ENCODE assay signal across 8 cellular contexts in the genomic region with DNA sequence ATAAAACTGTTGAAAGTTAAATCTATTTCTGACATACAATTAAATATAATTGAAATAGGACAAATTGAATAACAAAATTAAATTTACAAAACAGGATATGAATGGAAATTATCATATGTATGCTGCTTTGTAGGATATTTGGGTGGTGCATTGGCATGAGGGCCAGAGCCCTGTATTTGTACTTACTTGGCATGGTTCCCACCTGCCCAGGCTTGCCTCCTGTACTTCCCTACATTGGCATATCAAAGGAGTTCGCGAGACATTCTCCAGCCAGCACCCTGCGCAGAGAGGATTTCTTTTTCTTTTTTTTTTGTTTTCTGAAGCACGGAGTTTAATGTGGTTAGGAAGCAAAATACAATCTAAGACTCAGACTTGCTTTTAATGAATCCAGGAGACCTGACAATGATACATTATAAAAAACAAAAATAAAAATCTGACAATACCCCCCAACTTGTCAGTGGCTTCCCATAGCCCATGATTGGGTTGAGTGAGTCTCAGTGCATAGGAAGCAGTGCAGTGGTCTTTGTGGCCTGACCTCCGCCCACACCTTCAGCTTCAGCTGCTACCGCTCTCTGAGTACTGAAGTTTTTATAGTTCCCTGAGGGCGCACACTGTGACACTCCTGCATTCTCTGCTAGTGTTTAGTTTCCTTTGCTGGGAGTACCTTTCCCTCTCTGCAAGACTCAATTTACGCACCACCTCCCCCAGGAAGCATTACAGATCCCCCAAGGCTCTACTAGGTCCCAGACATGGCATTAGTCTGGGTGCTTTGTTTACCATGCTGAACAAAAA.
DNase-seq lines count a peak whose midpoint lies in the region; ATAC-seq lines count a peak whose summit lies in the region.

No MANE protein-coding gene starts in this region.

- no peaks in the 10 kb centered on the region for H3K27me3 ChIP-seq in CD4-positive, CD25-positive, alpha-beta regulatory T cell (ENCODE audit: control insufficient read depth, insufficient read depth, low read length)

- peaks cover 41% of the 10 kb centered on the region for H3K36me3 Mint-ChIP-seq in CD4-positive, CD25-positive, alpha-beta regulatory T cell
- H3K36me3 Mint-ChIP-seq in central memory CD8-positive, alpha-beta T cell (ENCODE audit: insufficient read depth), result peaks cover 18% of the 10 kb centered on the region

- H3K4me1 Mint-ChIP-seq in CD4-positive, CD25-positive, alpha-beta regulatory T cell, result peaks cover 29 to 52% (median 38%) of the 10 kb centered on the region in 4 donors
- H3K4me1 Mint-ChIP-seq in central memory CD8-positive, alpha-beta T cell, result peaks cover 44% of the 10 kb centered on the region

- no peak overlapping the region for H3K27ac ChIP-seq in CD4-positive, CD25-positive, alpha-beta regulatory T cell (ENCODE audit: insufficient read depth, low read length, poor library complexity, severe bottlenecking)

- no peak for ATAC-seq in CD4-positive, CD25-positive, alpha-beta regulatory T cell (ENCODE audit: low read depth in 2 of 2)
- ATAC-seq in GM19351 (IDR thresholded peaks at IDR 0.05; ENCODE audit: unreplicated experiment), result peak; percentile 77
- ATAC-seq in HG03354 (IDR thresholded peaks at IDR 0.05; ENCODE audit: poor library complexity, severe bottlenecking, unreplicated experiment), result peak; percentile 68
- ATAC-seq in central memory CD8-positive, alpha-beta T cell (replicated peaks; ENCODE audit: extremely low read depth, poor library complexity, severe bottlenecking), result peak; percentile 14
- ATAC-seq in HG02970 (IDR thresholded peaks at IDR 0.05; ENCODE audit: low FRiP score, unreplicated experiment), result no peak

- H3K36me3 ChIP-seq in CD4-positive, CD25-positive, alpha-beta regulatory T cell (ENCODE audit: control insufficient read depth, insufficient read depth, low read length), result peaks cover 17% of the 10 kb centered on the region

- peak in 1 of 3 donors; percentile 17 for DNase-seq in CD4-positive, CD25-positive, alpha-beta regulatory T cell
- DNase-seq in central memory CD8-positive, alpha-beta T cell (ENCODE audit: low spot score in 2 of 2), result no peak
- DNase-seq in NCI-H524 treated with DMSO at 0.1 percent for 48 hours (lab: John Stamatoyannopoulos, UW) (no peak), GDM1 (lab: John Stamatoyannopoulos, UW) (no peak), COLO668 (lab: John Stamatoyannopoulos, UW; ENCODE audit: unreplicated experiment) (no peak)

- H3K9me3 Mint-ChIP-seq in CD4-positive, CD25-positive, alpha-beta regulatory T cell, result peaks cover 0 to 1% (median 0%) of the 10 kb centered on the region in 7 donors
- no peaks in the 10 kb centered on the region for H3K9me3 Mint-ChIP-seq in central memory CD8-positive, alpha-beta T cell

- no peak overlapping the region for H3K4me3 Mint-ChIP-seq in CD4-positive, CD25-positive, alpha-beta regulatory T cell
- no peak overlapping the region for H3K4me3 Mint-ChIP-seq in central memory CD8-positive, alpha-beta T cell

- no peaks in the 10 kb centered on the region for H3K9me3 ChIP-seq in CD4-positive, CD25-positive, alpha-beta regulatory T cell (ENCODE audit: control insufficient read depth in 2 of 2, low read length in 2 of 2)

- H3K27ac Mint-ChIP-seq in CD4-positive, CD25-positive, alpha-beta regulatory T cell, result peak overlapping the region; percentile 19 to 80 (median 30)
- no peak overlapping the region for H3K27ac Mint-ChIP-seq in central memory CD8-positive, alpha-beta T cell (ENCODE audit: low read depth)

- no peak overlapping the region for H3K4me3 ChIP-seq in CD4-positive, CD25-positive, alpha-beta regulatory T cell (ENCODE audit: low read depth, low read length)

- H3K27me3 Mint-ChIP-seq in CD4-positive, CD25-positive, alpha-beta regulatory T cell, result no peaks in the 10 kb centered on the region
- no peaks in the 10 kb centered on the region for H3K27me3 Mint-ChIP-seq in central memory CD8-positive, alpha-beta T cell

- peaks cover 8% of the 10 kb centered on the region for H3K4me1 ChIP-seq in CD4-positive, CD25-positive, alpha-beta regulatory T cell (ENCODE audit: control insufficient read depth, insufficient read depth, low read length, poor library complexity, severe bottlenecking)

Comparison
In these comparisons a context has a peak if more than half of its experiments do, and no peak if none do; other contexts are left out.
1. ATAC-seq: peak in GM19351 (single experiment), HG03354 (single experiment) and central memory CD8-positive, alpha-beta T cell (single experiment); none in CD4-positive, CD25-positive, alpha-beta regulatory T cell (0 of 2) and HG02970 (single experiment).